In genomic region chr6:34065470-34066283, GRCh38 we compare ENCODE assay signal across 17 cellular contexts.
DNase-seq lines count a peak whose midpoint lies in the region; ATAC-seq and TF ChIP-seq lines count a peak whose summit lies in the region.
"Had no signal": no experiment of that assay in that cellular context is flagged by ENCODE, and none has a peak within 500 bp of the region (broad histone marks: within the 10 kb centered on the region; RNA-seq: fewer than 3 reads in every experiment).

No MANE protein-coding gene starts in this region.

- H3K4me1 ChIP-seq in RWPE2 (ENCODE audit: insufficient read depth, poor library complexity, severe bottlenecking): no peaks in the 10 kb centered on the region
- H3K4me1 ChIP-seq: colonic mucosa had no signal

- intact Hi-C loops in left colon (cut with DNase I, micrococcal nuclease): no loop called here

- H3K27me3 ChIP-seq in RWPE2 (ENCODE audit: insufficient read depth, poor library complexity, severe bottlenecking): peaks cover 30% of the 10 kb centered on the region
- H3K27me3 ChIP-seq: neural progenitor cell had no signal

- H3K27ac ChIP-seq in RWPE2 (ENCODE audit: poor library complexity, severe bottlenecking): no peak overlapping the region
- H3K27ac ChIP-seq: colonic mucosa, neural progenitor cell, thoracic aorta had no signal

- DNase-seq in COR-L47 (lab: John Stamatoyannopoulos, UW): peak; percentile 38
- DNase-seq in LNCaP clone FGC (ENCODE audit: low read depth): no peak
- no peak for DNase-seq in RWPE2 (ENCODE audit: low spot score)
- DNase-seq in left colon: no peak
- DNase-seq in EL: no peak
- DNase-seq in SHP77 treated with DMSO at 0.1 percent for 48 hours (lab: John Stamatoyannopoulos, UW): no peak
- DNase-seq in Ammon's horn (ENCODE audit: low spot score): no peak
- DNase-seq: activated effector memory CD4-positive, alpha-beta T cell treated with Interleukin-2 at 50 U/mL for 16 hours; CD4-positive, CD25-positive, alpha-beta regulatory T cell; colonic mucosa; HCEC 1CT; stimulated activated CD4-positive, alpha-beta T cell treated with anti-CD3 and anti-CD28 coated beads, Interleukin-2, amount 100 ng/mL, for 48 hours; T-helper 2 cell had no signal

- H3K36me3 ChIP-seq in RWPE2 (ENCODE audit: low read depth): no peaks in the 10 kb centered on the region
- H3K36me3 ChIP-seq: colonic mucosa, neural progenitor cell, thoracic aorta had no signal

- H3K4me3 ChIP-seq in LNCaP clone FGC (ENCODE audit: low read depth, low read length) (no peak overlapping the region), RWPE2 (ENCODE audit: severe bottlenecking) (no peak overlapping the region)
- H3K4me3 ChIP-seq: colonic mucosa, neural progenitor cell, thoracic aorta had no signal

- H3K9me3 ChIP-seq in RWPE2 (ENCODE audit: severe bottlenecking): no peaks in the 10 kb centered on the region
- H3K9me3 ChIP-seq: colonic mucosa, thoracic aorta had no signal

- ATAC-seq in RWPE2 (ENCODE audit: low read depth) (peak; percentile 24; the same call in 1 of the 3 replicates), left colon (peak; percentile 36)
- ATAC-seq: activated CD4-positive, CD25-positive, alpha-beta regulatory T cell treated with anti-CD3 and anti-CD28 coated beads, Interleukin-2, amount 50 U/mL, for 24 hours; sciatic nerve had no signal

- TF ChIP-seq CTCF in LNCaP clone FGC (IDR thresholded peaks at IDR 0.05; ENCODE audit: control insufficient read depth, extremely low read depth, insufficient read depth) (0 out of 2 replicates have a peak, but pooled peaks have one; percentile 19), RWPE2 (IDR thresholded peaks at IDR 0.05; ENCODE audit: poor library complexity, severe bottlenecking) (no peak)
